In the genomic region with DNA sequence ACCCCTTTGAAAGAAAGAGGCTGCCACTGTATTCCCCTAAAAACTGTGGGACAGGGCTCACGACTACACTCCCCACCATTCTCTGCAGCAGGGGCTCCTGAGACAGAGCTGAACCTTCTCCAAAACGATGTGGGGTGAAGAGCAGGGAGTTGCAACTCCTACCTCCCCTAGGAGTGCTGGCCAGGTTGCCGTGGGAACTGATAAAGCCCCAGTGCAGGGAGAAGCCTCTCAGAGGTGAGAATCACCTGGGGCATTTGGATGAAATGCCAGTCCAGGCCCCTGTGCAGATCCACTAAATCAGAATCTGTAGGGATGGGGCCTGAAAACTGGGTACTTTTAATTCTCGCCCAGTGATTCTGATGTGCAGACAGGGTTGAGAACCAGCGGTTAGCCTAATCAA, we compare ENCODE assay signal across 8 cellular contexts. TPM values are rescaled to one million over a fixed set of nuclear protein-coding genes. Genes with fewer than 3 reads are reported as not detected.
A peak's percentile ranks its signal among the peaks of the same experiment; 100 is the strongest.
DNase-seq lines count a peak whose midpoint lies in the region; ATAC-seq, FAIRE-seq and TF ChIP-seq lines count a peak whose summit lies in the region.

No MANE protein-coding gene starts in this region.

- 45% methylated on average over 5 of the region's 5 CpGs for WGBS in urinary bladder

- H3K36me3 ChIP-seq in ACC112 (ENCODE audit: insufficient read depth, low read length) (no peaks in the 10 kb centered on the region), urinary bladder (ENCODE audit: insufficient read depth) (no peaks in the 10 kb centered on the region)

- peaks cover 82% of the 10 kb centered on the region for H3K4me1 Mint-ChIP-seq in brain
- peaks cover 19% of the 10 kb centered on the region for H3K4me1 Mint-ChIP-seq in memory B cell

- no peak for TF ChIP-seq CTCF in HFF-Myc (IDR thresholded peaks at IDR 0.05; ENCODE audit: low read depth, low read length, missing control alignments)
- no peak for TF ChIP-seq CTCF in brain (conservative IDR thresholded peaks at IDR 0.05)

- no peak for TF ChIP-seq POLR2A in GM12892 (IDR thresholded peaks at IDR 0.05; ENCODE audit: low read depth, low read length)

- no peak for ATAC-seq in memory B cell (ENCODE audit: low read depth)

- H3K27ac ChIP-seq in ACC112 (ENCODE audit: low read depth, low read length) (peak overlapping the region; percentile 84; the same call in 1 of the 2 replicates), urinary bladder (ENCODE audit: low read depth) (peak overlapping the region; percentile 100)

- FAIRE-seq in GM12892 (lab: Jason Lieb, UNC), result no peak

- peak overlapping the region; percentile 75 to 98 (median 96) for H3K27ac Mint-ChIP-seq in brain
- peak overlapping the region; percentile 100 for H3K27ac Mint-ChIP-seq in memory B cell

- H3K27me3 Mint-ChIP-seq in brain (peaks cover 5% of the 10 kb centered on the region), memory B cell (no peaks in the 10 kb centered on the region)

- H3K4me3 Mint-ChIP-seq in brain, result peak overlapping the region; percentile 89 to 91 (median 90)
- H3K4me3 Mint-ChIP-seq in memory B cell, result peak overlapping the region; percentile 91

- H3K4me1 ChIP-seq in ACC112 (ENCODE audit: control insufficient read depth, insufficient read depth, low read length, unreplicated experiment) (peaks cover 17% of the 10 kb centered on the region), urinary bladder (ENCODE audit: insufficient read depth) (no peaks in the 10 kb centered on the region)

- peak overlapping the region; percentile 96 for H3K4me3 ChIP-seq in ACC112 (ENCODE audit: low read depth, low read length)
- H3K4me3 ChIP-seq in HFF-Myc (replicated peaks; ENCODE audit: low read depth, low read length), result peak overlapping the region; percentile 60
- H3K4me3 ChIP-seq in urinary bladder (ENCODE audit: low read depth, low read length), result peak overlapping the region; percentile 72

- H3K9me3 Mint-ChIP-seq in brain (no peaks in the 10 kb centered on the region), memory B cell (no peaks in the 10 kb centered on the region)

- no peaks in the 10 kb centered on the region for H3K79me2 ChIP-seq in ACC112 (ENCODE audit: control insufficient read depth, insufficient read depth, low read length, unreplicated experiment)

- peak overlapping the region; percentile 76 for H2AFZ ChIP-seq in ACC112 (ENCODE audit: low read length, unreplicated experiment)

- H3K36me3 Mint-ChIP-seq in brain (no peaks in the 10 kb centered on the region), memory B cell (no peaks in the 10 kb centered on the region)

- H3K27me3 ChIP-seq in ACC112 (ENCODE audit: insufficient read depth, low read length), result no peaks in the 10 kb centered on the region

- DNase-seq in HFF-Myc (ENCODE audit: extremely low read depth, low read depth) (no peak), memory B cell (ENCODE audit: low spot score in 2 of 2) (no peak), GM12892 (ENCODE audit: insufficient read length) (no peak)
- DNase-seq in stimulated activated CD4-positive, alpha-beta T cell treated with anti-CD3 and anti-CD28 coated beads, Interleukin-4, amount 100 ng/mL, for 4 hours, result no peak
- DNase-seq in stimulated activated CD8-positive, alpha-beta memory T cell treated with anti-CD3 and anti-CD28 coated beads, Interleukin-4, amount 100 ng/mL, for 48 hours, result no peak

RNA-seq across cellular contexts. Expression of gene DHRS12, which starts 0.9 kb away (rescaled TPM):
- polyA plus RNA-seq in brain (ENCODE audit: insufficient read depth, low read depth, low replicate concordance), result 18.6 TPM
- 6.4 TPM for total RNA-seq in urinary bladder
- 16.8 TPM for polyA plus RNA-seq in urinary bladder
- 6.2 TPM for polyA plus RNA-seq in GM12892 (2012; ENCODE audit: missing spikeins)

RNA-seq across cellular contexts. Expression of gene TMEM272, which starts 42.0 kb away (rescaled TPM):
- polyA plus RNA-seq in brain (ENCODE audit: insufficient read depth, low read depth, low replicate concordance), result 0.41 TPM
- total RNA-seq in urinary bladder, result not detected
- not detected for polyA plus RNA-seq in urinary bladder
- 0.06 TPM for polyA plus RNA-seq in GM12892 (2012; ENCODE audit: missing spikeins)

RNA-seq across cellular contexts. Expression of gene CCDC70, which starts 58.8 kb away (rescaled TPM):
- polyA plus RNA-seq in brain (ENCODE audit: insufficient read depth, low read depth, low replicate concordance) (not detected), urinary bladder (not detected)
- not detected for total RNA-seq in urinary bladder
- not detected for polyA plus RNA-seq in GM12892 (2012; ENCODE audit: missing spikeins)
